In the genomic region with DNA sequence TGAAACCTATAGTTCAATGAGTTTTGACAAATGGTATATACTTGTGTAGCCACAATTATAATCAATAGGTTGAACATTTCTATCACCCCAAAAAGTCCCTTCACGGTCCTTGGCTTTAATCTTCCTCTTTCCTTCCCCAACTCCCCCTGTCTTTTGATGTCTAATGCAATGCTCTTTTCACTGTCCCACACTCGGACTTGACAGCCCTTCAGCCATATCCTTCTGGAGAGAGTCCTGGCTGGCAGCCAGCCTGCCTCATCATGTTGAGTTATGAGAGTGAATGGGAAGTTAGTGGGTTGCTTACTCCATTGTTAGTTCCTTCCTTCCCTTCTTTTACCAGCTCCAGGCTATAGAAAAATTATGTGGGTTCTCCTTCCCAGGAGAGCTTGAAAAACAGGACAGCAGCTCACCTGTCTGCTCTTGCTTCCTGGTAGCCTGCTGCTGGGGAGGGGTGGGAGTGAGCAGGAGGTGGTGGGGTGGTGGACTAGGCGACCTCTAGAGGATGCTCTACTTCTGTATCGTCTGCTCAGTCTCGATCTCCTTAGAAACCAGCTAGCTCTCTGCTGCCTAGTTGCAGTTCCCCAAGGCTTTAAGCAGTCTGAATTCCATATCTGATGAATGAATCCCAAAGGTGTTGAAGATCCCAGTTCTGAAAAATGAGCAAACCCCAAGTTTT, we compare ENCODE assay signal across 8 cellular contexts. TPM values are rescaled to one million over a fixed set of nuclear protein-coding genes. Genes with fewer than 3 reads are reported as not detected.
DNase-seq lines count a peak whose midpoint lies in the region; ATAC-seq and TF ChIP-seq lines count a peak whose summit lies in the region.
"Not testable (repeated sequence)": the region's sequence is repeated elsewhere in the genome, so short reads cannot be mapped to it uniquely, and the experiment has no call there.

No MANE protein-coding gene starts in this region.

- not testable (repeated sequence) for H3K9me3 Mint-ChIP-seq in activated B cell treated with CpG ODN at 0.5 μM for 24 hours

- not testable (repeated sequence) for H3K27ac ChIP-seq in right lobe of liver

- POLR2A ChIA-PET in activated B cell treated with CpG ODN at 0.5 μM for 24 hours (lab: Charles Lee): not testable (repeated sequence)

- not testable (repeated sequence) for H3K4me1 Mint-ChIP-seq in activated B cell treated with CpG ODN at 0.5 μM for 24 hours

- TF ChIP-seq CTCF in activated B cell treated with CpG ODN at 0.5 μM for 24 hours (IDR thresholded peaks at IDR 0.05); right lobe of liver (IDR thresholded peaks at IDR 0.05): not testable (repeated sequence)

- not testable (repeated sequence) for H3K36me3 ChIP-seq in right lobe of liver

- not testable (repeated sequence) for H3K4me1 ChIP-seq in right lobe of liver

- CTCF ChIA-PET in activated B cell treated with CpG ODN at 0.5 μM for 24 hours (lab: Charles Lee): not testable (repeated sequence)

- H3K27me3 Mint-ChIP-seq in activated B cell treated with CpG ODN at 0.5 μM for 24 hours: not testable (repeated sequence)

- H3K9me3 ChIP-seq in right lobe of liver: not testable (repeated sequence)

- not testable (repeated sequence) for H3K4me3 Mint-ChIP-seq in activated B cell treated with CpG ODN at 0.5 μM for 24 hours

- ATAC-seq in GM18907 (IDR thresholded peaks at IDR 0.05; ENCODE audit: unreplicated experiment) (peak; percentile 87), GM21526 (IDR thresholded peaks at IDR 0.05; ENCODE audit: low FRiP score, unreplicated experiment) (peak; percentile 61), HG02870 (IDR thresholded peaks at IDR 0.05; ENCODE audit: unreplicated experiment) (peak; percentile 82), HG03354 (IDR thresholded peaks at IDR 0.05; ENCODE audit: poor library complexity, severe bottlenecking, unreplicated experiment) (peak; percentile 71), activated B cell treated with CpG ODN at 0.5 μM for 24 hours (ENCODE audit: low read depth) (peak; percentile 96), esophagus mucosa (peak; percentile 79), right lobe of liver (peak; percentile 38 to 78 (median 69))
- peak; percentile 55 for ATAC-seq in stimulated activated naive CD8-positive, alpha-beta T cell treated with anti-CD3 and anti-CD28 coated beads, Interleukin-15, Interleukin-2, amounts not matched to agents 100 U/mL and 50 U/mL, for 24 hours

- H3K27me3 ChIP-seq in right lobe of liver: not testable (repeated sequence)

- not testable (repeated sequence) for H3K4me3 ChIP-seq in right lobe of liver

- not testable (repeated sequence) for DNase-seq in activated B cell treated with CpG ODN at 0.5 μM for 24 hours; right lobe of liver; stimulated activated naive CD8-positive, alpha-beta T cell treated with anti-CD3 and anti-CD28 coated beads, Interleukin-15, Interleukin-2, amounts not matched to agents 100 U/mL and 50 U/mL, for 24 hours

- 50% methylated on average over 2 of the region's 5 CpGs for WGBS in right lobe of liver (ENCODE audit: insufficient coverage, low coverage, low lambda C conversion rate, missing lambda C conversion rate)

- intact Hi-C loops in activated B cell treated with CpG ODN at 0.5 μM for 24 hours (cut with micrococcal nuclease); right lobe of liver (cut with DNase I): not testable (repeated sequence)

- not testable (repeated sequence) for TF ChIP-seq POLR2A in right lobe of liver (IDR thresholded peaks at IDR 0.05)

- not testable (repeated sequence) for H3K36me3 Mint-ChIP-seq in activated B cell treated with CpG ODN at 0.5 μM for 24 hours (ENCODE audit: low read depth)

- not testable (repeated sequence) for H3K27ac Mint-ChIP-seq in activated B cell treated with CpG ODN at 0.5 μM for 24 hours

RNA-seq across cellular contexts. Expression of a gene that starts 29.8 kb away (rescaled TPM):
- total RNA-seq in activated B cell treated with CpG ODN at 0.5 μM for 24 hours (47.8 and 54.3 TPM in 2 replicates), esophagus mucosa (33.0 TPM), right lobe of liver (10 to 100 TPM in 5 of 6 experiments, 1 to 10 TPM in 1; 9.8 to 20.0 (median 15.3) TPM)

RNA-seq across cellular contexts. Expression of a gene that starts 30.5 kb away (rescaled TPM):
- 1.9 and 3.7 TPM in 2 replicates for total RNA-seq in activated B cell treated with CpG ODN at 0.5 μM for 24 hours
- total RNA-seq in esophagus mucosa: 4.2 TPM
- total RNA-seq in right lobe of liver: 1 to 10 TPM in 2 of 6 experiments, under 1 TPM in 3, not detected in 1; 0.57 to 1.4 (median 0.95) TPM
